Comparison of ENCODE assay signal across 20 cellular contexts in the genomic region with DNA sequence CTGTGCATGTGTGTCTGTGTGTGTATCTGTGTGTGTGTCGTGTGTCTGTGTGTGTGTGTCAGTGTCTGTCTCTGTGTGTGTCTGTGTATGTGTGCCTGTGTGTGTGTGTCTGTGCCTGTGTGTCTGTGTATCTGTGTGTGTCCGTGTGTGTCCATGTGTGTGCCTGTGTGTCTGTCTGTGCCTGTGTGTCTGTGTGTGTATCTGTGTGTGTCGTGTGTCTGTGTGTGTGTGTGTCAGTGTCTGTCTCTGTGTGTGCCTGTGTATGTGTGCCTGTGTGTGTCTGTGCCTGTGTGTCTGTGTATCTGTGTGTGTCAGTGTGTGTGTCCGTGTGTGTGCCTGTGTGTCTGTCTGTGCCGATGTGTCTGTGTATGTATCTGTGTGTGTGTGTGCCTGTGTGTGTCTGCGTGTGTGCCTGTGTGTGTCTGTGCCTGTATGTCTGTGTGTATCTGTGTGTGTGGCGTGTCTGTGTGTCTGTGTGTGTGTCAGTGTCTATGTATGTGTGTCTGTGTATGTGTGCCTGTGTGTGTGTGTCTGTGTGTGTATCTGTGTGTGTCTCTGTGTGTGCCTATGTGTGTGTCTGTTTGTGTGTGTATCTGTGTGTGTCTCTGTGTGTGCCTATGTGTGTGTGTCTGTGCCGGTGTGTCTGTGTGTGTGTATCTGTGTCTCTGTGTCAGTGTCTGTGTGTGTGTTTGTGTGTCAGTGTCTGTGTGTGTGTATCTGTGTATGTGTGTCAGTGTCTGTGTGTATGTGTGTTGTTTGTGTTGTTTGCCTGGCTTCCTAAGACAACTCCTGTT. TPM values are rescaled to one million over a fixed set of nuclear protein-coding genes. Genes with fewer than 3 reads are reported as not detected.
"Had no signal": no experiment of that assay in that cellular context is flagged by ENCODE, and none has a peak within 500 bp of the region (broad histone marks: within the 10 kb centered on the region; RNA-seq: fewer than 3 reads in every experiment).

No MANE protein-coding gene starts in this region.

- H3K27me3 ChIP-seq: heart left ventricle, suprapubic skin had no signal

- H3K27ac ChIP-seq: heart left ventricle, lower lobe of right lung, neutrophil, suprapubic skin, WERI-Rb-1 had no signal

- DNase-seq: activated CD4-positive, alpha-beta memory T cell treated with anti-CD3 and anti-CD28 coated beads, Interleukin-2, amount 10 ng/mL, durations not matched to agents 7 days and 5 days; activated CD4-positive, alpha-beta T cell treated with anti-CD3 and anti-CD28 coated beads for 36 hours; activated naive CD4-positive, alpha-beta T cell; activated naive CD8-positive, alpha-beta T cell treated with anti-CD3 and anti-CD28 coated beads, Interleukin-2, amount 10 ng/mL, durations not matched to agents 7 days and 5 days; anterior cingulate cortex; cerebellar nuclear complex; effector memory CD8-positive, alpha-beta T cell; foreskin melanocyte; heart left ventricle; left colon; lower lobe of right lung; naive B cell; stimulated activated CD4-positive, alpha-beta T cell treated with anti-CD3 and anti-CD28 coated beads, Interleukin-2, amount 100 ng/mL, for 48 hours; stimulated activated naive CD4-positive, alpha-beta T cell treated with Interleukin-2 at 50 U/mL for 16 hours; T-helper 17 cell; WERI-Rb-1 had no signal

- H3K9me3 ChIP-seq: heart left ventricle, lower lobe of right lung, neutrophil, suprapubic skin had no signal

- H3K4me3 ChIP-seq: heart left ventricle, lower lobe of right lung, suprapubic skin had no signal

- ATAC-seq: effector memory CD8-positive, alpha-beta T cell; heart left ventricle; left colon; lower lobe of right lung; T-helper 17 cell had no signal

- H3K36me3 ChIP-seq: heart left ventricle, lower lobe of right lung, neutrophil, suprapubic skin, WERI-Rb-1 had no signal

- H3K4me1 ChIP-seq: lower lobe of right lung had no signal

RNA-seq across cellular contexts. Expression of gene RAD21L1, which starts 51.9 kb away (rescaled TPM):
- total RNA-seq: activated CD4-positive, alpha-beta memory T cell treated with anti-CD3 and anti-CD28 coated beads, Interleukin-2, amount 10 ng/mL, durations not matched to agents 7 days and 5 days; heart left ventricle; left colon; lower lobe of right lung; skeletal muscle tissue; T-helper 17 cell; ureter had no signal
- polyA plus RNA-seq: heart left ventricle had no signal
